Comparison of ENCODE assay signal across 18 cellular contexts in genomic region chr7:158501300-158502067, GRCh38.
DNase-seq lines count a peak whose midpoint lies in the region; ATAC-seq, FAIRE-seq and TF ChIP-seq lines count a peak whose summit lies in the region.
"Had no signal": no experiment of that assay in that cellular context is flagged by ENCODE, and none has a peak within 500 bp of the region (broad histone marks: within the 10 kb centered on the region; RNA-seq: fewer than 3 reads in every experiment).

No MANE protein-coding gene starts in this region.

- no peak for ATAC-seq in mucosa of descending colon
- ATAC-seq: GM12878, HCT116 had no signal

- H3K4me1 Mint-ChIP-seq in neural progenitor cell = peaks cover 38% of the 10 kb centered on the region

- H3K9ac ChIP-seq in BLaER1 = no peak overlapping the region
- peak overlapping the region; percentile 72 for H3K9ac ChIP-seq in OCI-LY1 (ENCODE audit: low read length)
- no peak overlapping the region for H3K9ac ChIP-seq in neural progenitor cell

- no peaks in the 10 kb centered on the region for H3K36me3 Mint-ChIP-seq in neural progenitor cell

- peak overlapping the region; percentile 38; the same call in 1 of the 2 replicates for H2AFZ ChIP-seq in OCI-LY1 (ENCODE audit: low read length)
- H2AFZ ChIP-seq in neural progenitor cell (replicated peaks) = no peak overlapping the region

- H3K27me3 ChIP-seq in BLaER1 (no peaks in the 10 kb centered on the region), OCI-LY1 (ENCODE audit: insufficient read depth, low read length) (no peaks in the 10 kb centered on the region), bronchial epithelial cell (ENCODE audit: control insufficient read depth, insufficient read depth, low read length) (no peaks in the 10 kb centered on the region), neural progenitor cell (no peaks in the 10 kb centered on the region)

- H3K4me1 ChIP-seq in BLaER1 (peaks cover 30% of the 10 kb centered on the region), OCI-LY1 (ENCODE audit: insufficient read depth, low read length, severe bottlenecking) (peaks cover 49% of the 10 kb centered on the region), neural progenitor cell (peaks cover 25% of the 10 kb centered on the region), mucosa of descending colon (ENCODE audit: low read depth) (peaks cover 6% of the 10 kb centered on the region)

- H3K9me3 ChIP-seq in BLaER1 = peaks cover 15% of the 10 kb centered on the region
- H3K9me3 ChIP-seq in OCI-LY1 (ENCODE audit: low read length) = peaks cover 13% of the 10 kb centered on the region
- H3K9me3 ChIP-seq in neural progenitor cell (ENCODE audit: low read depth) = no peaks in the 10 kb centered on the region
- H3K9me3 ChIP-seq in mucosa of descending colon = peaks cover 10% of the 10 kb centered on the region

- no peak overlapping the region for H3K4me3 ChIP-seq in BLaER1
- peak overlapping the region; percentile 40 for H3K4me3 ChIP-seq in OCI-LY1 (ENCODE audit: low read depth, low read length, poor library complexity, severe bottlenecking)
- H3K4me3 ChIP-seq in bronchial epithelial cell (ENCODE audit: low read depth, low read length) = no peak overlapping the region
- no peak overlapping the region for H3K4me3 ChIP-seq in neural progenitor cell
- no peak overlapping the region for H3K4me3 ChIP-seq in foreskin fibroblast (ENCODE audit: low read depth in 1 of 2, low read length in 2 of 2)
- no peak overlapping the region for H3K4me3 ChIP-seq in mucosa of descending colon
- H3K4me3 ChIP-seq: GM12878 had no signal

- H3K9me3 Mint-ChIP-seq in neural progenitor cell = peaks cover 10% of the 10 kb centered on the region
- H3K9me3 Mint-ChIP-seq: CD4-positive, alpha-beta T cell had no signal

- H3K9me2 ChIP-seq in OCI-LY1 (ENCODE audit: low read depth, low read length) = no peaks in the 10 kb centered on the region

- H3K36me3 ChIP-seq in BLaER1 (no peaks in the 10 kb centered on the region), OCI-LY1 (ENCODE audit: insufficient read depth, low read length) (no peaks in the 10 kb centered on the region; the same call in 1 of the 2 replicates), bronchial epithelial cell (ENCODE audit: control insufficient read depth, insufficient read depth, low read length) (no peaks in the 10 kb centered on the region), neural progenitor cell (no peaks in the 10 kb centered on the region), mucosa of descending colon (ENCODE audit: low read depth) (no peaks in the 10 kb centered on the region)

- peaks cover 6% of the 10 kb centered on the region for H3K27me3 Mint-ChIP-seq in neural progenitor cell (ENCODE audit: insufficient read depth, low read depth)

- no peaks in the 10 kb centered on the region for H4K20me1 ChIP-seq in BLaER1
- no peaks in the 10 kb centered on the region for H4K20me1 ChIP-seq in OCI-LY1 (ENCODE audit: insufficient read depth, low read length)
- H4K20me1 ChIP-seq in neural progenitor cell (ENCODE audit: low read depth) = no peaks in the 10 kb centered on the region

- H3K27ac Mint-ChIP-seq in neural progenitor cell = peak overlapping the region; percentile 95
- H3K27ac Mint-ChIP-seq: CD4-positive, alpha-beta T cell had no signal

- no peak overlapping the region for H3K4me3 Mint-ChIP-seq in neural progenitor cell
- H3K4me3 Mint-ChIP-seq: CD4-positive, alpha-beta T cell had no signal

- H3K4me2 ChIP-seq in BLaER1 = peak overlapping the region; percentile 68
- H3K4me2 ChIP-seq in OCI-LY1 (ENCODE audit: low read length) = peak overlapping the region; percentile 65
- no peak overlapping the region for H3K4me2 ChIP-seq in neural progenitor cell

- no peak for TF ChIP-seq CTCF in OCI-LY1 (IDR thresholded peaks at IDR 0.05; ENCODE audit: low read length)
- TF ChIP-seq CTCF in bronchial epithelial cell (IDR thresholded peaks at IDR 0.05; ENCODE audit: insufficient read depth, low read length, severe bottlenecking) = no peak
- no peak for TF ChIP-seq CTCF in neural progenitor cell (IDR thresholded peaks at IDR 0.05)
- TF ChIP-seq CTCF in foreskin fibroblast (IDR thresholded peaks at IDR 0.05; ENCODE audit: low read depth, low read length) = no peak
- TF ChIP-seq CTCF in mucosa of descending colon (IDR thresholded peaks at IDR 0.05) = no peak

- H3K27ac ChIP-seq in BLaER1 = 0 out of 2 replicates have a peak overlapping the region, but pooled peaks have one; percentile 22
- H3K27ac ChIP-seq in OCI-LY1 (ENCODE audit: low read depth, low read length, poor library complexity, severe bottlenecking) = peak overlapping the region; percentile 98
- H3K27ac ChIP-seq in neural progenitor cell = no peak overlapping the region
- H3K27ac ChIP-seq: HL-60 had no signal

- FAIRE-seq in bronchial epithelial cell (lab: Jason Lieb, UNC) = peak; percentile 23
- FAIRE-seq in RCC 7860 (lab: Jason Lieb, UNC) = no peak
- FAIRE-seq: GM12878, GM18507 had no signal

- peaks cover 16% of the 10 kb centered on the region for H3F3A ChIP-seq in OCI-LY1 (ENCODE audit: insufficient read depth, low read length)
- H3F3A ChIP-seq in neural progenitor cell (ENCODE audit: low read depth) = peaks cover 22% of the 10 kb centered on the region

- intact Hi-C loops in mucosa of descending colon (cut with DNase I, micrococcal nuclease) = no loop called here

- DNase-seq in bronchial epithelial cell (ENCODE audit: low read depth) (no peak), neural progenitor cell (ENCODE audit: low spot score) (no peak), RCC 7860 (ENCODE audit: low spot score) (no peak), foreskin fibroblast (no peak), mucosa of descending colon (no peak), KG1 (lab: John Stamatoyannopoulos, UW) (no peak)
- DNase-seq: 8988T; AML-193; C1 segment of cervical spinal cord; Calu3; CD4-positive, alpha-beta T cell; DMS79 had no signal

- H3K79me2 ChIP-seq in OCI-LY1 (ENCODE audit: insufficient read depth, low read length) (no peaks in the 10 kb centered on the region), neural progenitor cell (ENCODE audit: low read depth) (no peaks in the 10 kb centered on the region)
